9 cellular contexts compared by ENCODE assay signal in the genomic region with DNA sequence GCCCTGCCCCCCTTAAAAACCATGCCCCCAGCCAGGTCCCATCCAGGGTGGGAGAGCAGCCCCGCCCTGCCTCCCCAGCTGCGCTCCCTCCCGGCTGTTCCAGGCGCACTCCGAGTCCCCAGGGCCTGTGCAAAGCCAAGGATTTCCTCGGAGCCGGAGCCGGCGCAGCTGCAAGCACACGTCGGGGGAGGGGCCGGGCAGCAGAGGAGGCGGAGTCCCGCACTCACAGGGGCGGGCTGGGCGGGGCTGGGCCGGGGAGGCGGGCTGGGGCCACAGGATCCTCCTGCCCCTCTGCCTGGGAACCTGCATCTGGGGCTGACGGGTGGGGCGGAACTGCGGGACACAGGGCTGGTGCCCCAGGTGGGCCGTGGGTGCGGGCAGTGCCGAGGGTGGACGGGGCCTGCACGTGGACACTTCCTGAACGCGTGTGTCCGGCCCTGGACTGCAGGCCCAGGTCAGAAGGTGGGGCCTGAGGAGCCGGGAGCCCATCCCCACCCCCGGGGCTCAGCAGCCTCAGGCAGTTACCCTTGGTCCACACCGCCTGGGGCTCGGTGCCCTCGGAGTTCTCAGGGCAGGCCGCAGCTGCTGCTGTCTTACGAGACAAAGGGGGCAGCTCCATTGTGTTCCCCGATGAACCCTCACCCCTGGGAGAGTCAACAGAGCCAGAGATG. TPM values are rescaled to one million over a fixed set of nuclear protein-coding genes. Genes with fewer than 3 reads are reported as not detected.
DNase-seq lines count a peak whose midpoint lies in the region; ATAC-seq, FAIRE-seq and TF ChIP-seq lines count a peak whose summit lies in the region.
"Had no signal": no experiment of that assay in that cellular context is flagged by ENCODE, and none has a peak within 500 bp of the region (broad histone marks: within the 10 kb centered on the region; RNA-seq: fewer than 3 reads in every experiment).

No MANE protein-coding gene starts in this region.

- ATAC-seq in left lung (peak; percentile 53), GM21515 (IDR thresholded peaks at IDR 0.05; ENCODE audit: unreplicated experiment) (no peak), GM21526 (IDR thresholded peaks at IDR 0.05; ENCODE audit: low FRiP score, unreplicated experiment) (no peak)

- peaks cover 24% of the 10 kb centered on the region; the same call in 1 of the 2 replicates for H4K20me1 ChIP-seq in BLaER1

- intact Hi-C loops in adrenal gland (cut with DNase I) (no loop called here), left lung (cut with DNase I) (no loop called here), thyroid gland (cut with DNase I) (no loop called here)

- WGBS in adrenal gland, 4 donors, result 0 to 33% (median 14%) methylated on average over 2 to 37 of the region's 37 CpGs
- 20 to 52% methylated on average over 8 to 11 of the region's 37 CpGs for WGBS in thyroid gland, 2 donors

- H3K9ac ChIP-seq in BLaER1, result no peak overlapping the region

- H3K4me1 ChIP-seq in BLaER1 (peaks cover 62% of the 10 kb centered on the region), HAP-1 (peaks cover 6% of the 10 kb centered on the region), adrenal gland (replicated peaks in 1 of 2) (no peaks in the 10 kb centered on the region), left lung (no peaks in the 10 kb centered on the region), thyroid gland (no peaks in the 10 kb centered on the region)

- H3K4me3 ChIP-seq in BLaER1, result no peak overlapping the region
- H3K4me3 ChIP-seq in HAP-1, result no peak overlapping the region
- H3K4me3 ChIP-seq in adrenal gland, result no peak overlapping the region
- H3K4me3 ChIP-seq in left lung, result no peak overlapping the region
- no peak overlapping the region for H3K4me3 ChIP-seq in thyroid gland (replicated peaks in 1 of 3)

- in situ Hi-C loops in HAP-1 (cut with MboI; ENCODE audit: low sequenced_read_pairs), result loop anchor here (5.0 kb wide), 1 partner anchor 241 kb away; no protein-coding TSS in a partner anchor

- DNase-seq in HAP-1 (ENCODE audit: low spot score in 2 of 2), result peak; percentile 76 to 90
- DNase-seq in adrenal gland, result peak in 4 of 7 donors; percentile 26 to 41 (median 36)
- DNase-seq in left lung, result no peak
- no peak for DNase-seq in urothelium cell line (ENCODE audit: low spot score)
- DNase-seq in thyroid gland, result no peak

- peak overlapping the region; percentile 82 for H3K4me2 ChIP-seq in BLaER1

- H3K27ac ChIP-seq in BLaER1 (peak overlapping the region; percentile 53; the same call in 1 of the 2 replicates), adrenal gland (no peak overlapping the region), left lung (no peak overlapping the region), thyroid gland (no peak overlapping the region)

- FAIRE-seq in urothelium cell line (lab: Jason Lieb, UNC), result no peak

- H3K27me3 ChIP-seq in BLaER1 (peaks cover 17% of the 10 kb centered on the region; the same call in 1 of the 2 replicates), HAP-1 (ENCODE audit: low read depth) (no peaks in the 10 kb centered on the region), adrenal gland (peaks cover 35% of the 10 kb centered on the region), left lung (peaks cover 6 to 100% of the 10 kb centered on the region in 2 donors), thyroid gland (no peaks in the 10 kb centered on the region)

- TF ChIP-seq POLR2A in adrenal gland (IDR thresholded peaks at IDR 0.05) (no peak), thyroid gland (IDR thresholded peaks at IDR 0.05) (no peak)

- H3K36me3 ChIP-seq in BLaER1 (no peaks in the 10 kb centered on the region), HAP-1 (replicated peaks) (no peaks in the 10 kb centered on the region), adrenal gland (replicated peaks in 1 of 2) (no peaks in the 10 kb centered on the region), left lung (no peaks in the 10 kb centered on the region), thyroid gland (no peaks in the 10 kb centered on the region)

- H3K9me3 ChIP-seq in BLaER1, result no peaks in the 10 kb centered on the region
- H3K9me3 ChIP-seq in HAP-1, result no peaks in the 10 kb centered on the region
- no peaks in the 10 kb centered on the region for H3K9me3 ChIP-seq in adrenal gland (replicated peaks in 1 of 3)
- no peaks in the 10 kb centered on the region for H3K9me3 ChIP-seq in left lung
- H3K9me3 ChIP-seq in thyroid gland, result no peaks in the 10 kb centered on the region

- TF ChIP-seq CTCF in adrenal gland (IDR thresholded peaks at IDR 0.05) (no peak), left lung (IDR thresholded peaks at IDR 0.05) (no peak), thyroid gland (IDR thresholded peaks at IDR 0.05) (no peak)

RNA-seq across cellular contexts. Expression of gene SSTR5, which starts 24.0 kb away (rescaled TPM):
- total RNA-seq in adrenal gland (10 to 100 TPM in 1 of 8 donors, 1 to 10 TPM in 6, under 1 TPM in 1; 0.79 to 14.4 (median 3.0) TPM), left lung (not detected), thyroid gland (not detected)
- under 1 TPM in 2 of 3 donors, not detected in 1; 0.17 to 0.24 TPM for polyA plus RNA-seq in adrenal gland

RNA-seq across cellular contexts. Expression of gene C1QTNF8, which starts 47.5 kb away (rescaled TPM):
- total RNA-seq in adrenal gland (under 1 TPM in 2 of 8 donors, not detected in 6; 0.14 to 0.19 TPM), left lung (not detected), thyroid gland (not detected)
- under 1 TPM in 2 of 3 donors, not detected in 1; 0.30 to 0.64 TPM for polyA plus RNA-seq in adrenal gland
- total RNA-seq: urinary bladder had no signal
- polyA plus RNA-seq: urinary bladder had no signal

Comparison
In these comparisons a context has a peak if more than half of its experiments do, and no peak if none do; other contexts are left out.
1. DNase-seq: peak in HAP-1 (2 of 2) and adrenal gland (4 of 7); none in left lung (0 of 2), urothelium cell line (single experiment) and thyroid gland (0 of 2).